ENCODE assay signal across 18 cellular contexts in genomic region chr1:54517536-54517935, GRCh38.
"Had no signal": no experiment of that assay in that cellular context is flagged by ENCODE, and none has a peak within 500 bp of the region (broad histone marks: within the 10 kb centered on the region; RNA-seq: fewer than 3 reads in every experiment).

No MANE protein-coding gene starts in this region.

- H3K27me3 ChIP-seq: gastrocnemius medialis, left lung, uterus had no signal

- H3K4me3 Mint-ChIP-seq: activated naive CD4-positive, alpha-beta T cell treated with anti-CD3 and anti-CD28 coated beads, Interleukin-2, amount 50 U/mL, for 24 hours; activated T-cell treated with anti-CD3 and anti-CD28 coated beads, Interleukin-2, amount 50 U/mL, for 72 hours; nephron had no signal

- H3K36me3 Mint-ChIP-seq: activated naive CD4-positive, alpha-beta T cell treated with anti-CD3 and anti-CD28 coated beads, Interleukin-2, amount 50 U/mL, for 24 hours had no signal

- DNase-seq: activated CD4-positive, alpha-beta T cell treated with anti-CD3 and anti-CD28 coated beads, Interleukin-2, amount 50 U/mL, for 4 hours; activated effector memory CD4-positive, alpha-beta T cell treated with anti-CD3 and anti-CD28 coated beads, Interleukin-2, amount 50 U/mL, for 16 hours; activated T-cell treated with anti-CD3 and anti-CD28 coated beads, Interleukin-2, amount 50 U/mL, for 72 hours; effector CD4-positive, alpha-beta T cell; gastrocnemius medialis; kidney; left lung; mammary epithelial cell; midbrain; nucleus accumbens; stimulated activated CD4-positive, alpha-beta T cell treated with anti-CD3 and anti-CD28 coated beads, Interleukin-2, amount 100 ng/mL, for 24 hours; stimulated activated naive CD4-positive, alpha-beta T cell treated with Interleukin-2 at 50 U/mL for 16 hours; substantia nigra; tibial artery; uterus had no signal

- H3K4me1 ChIP-seq: gastrocnemius medialis, left lung, tibial artery, uterus had no signal

- H3K27ac ChIP-seq: gastrocnemius medialis, left lung, tibial artery, uterus had no signal

- H3K9me3 ChIP-seq: gastrocnemius medialis, left lung, tibial artery, uterus had no signal

- H3K4me1 Mint-ChIP-seq: activated naive CD4-positive, alpha-beta T cell treated with anti-CD3 and anti-CD28 coated beads, Interleukin-2, amount 50 U/mL, for 24 hours; nephron had no signal

- H3K27ac Mint-ChIP-seq: activated T-cell treated with anti-CD3 and anti-CD28 coated beads, Interleukin-2, amount 50 U/mL, for 72 hours; nephron had no signal

- H3K9me3 Mint-ChIP-seq: activated naive CD4-positive, alpha-beta T cell treated with anti-CD3 and anti-CD28 coated beads, Interleukin-2, amount 50 U/mL, for 24 hours; activated T-cell treated with anti-CD3 and anti-CD28 coated beads, Interleukin-2, amount 50 U/mL, for 72 hours; nephron had no signal

- H3K36me3 ChIP-seq: gastrocnemius medialis, left lung, tibial artery, uterus had no signal

- ATAC-seq: activated T-cell treated with anti-CD3 and anti-CD28 coated beads, Interleukin-2, amount 50 U/mL, for 72 hours; esophagus mucosa; gastrocnemius medialis; left lung had no signal

- H3K4me3 ChIP-seq: gastrocnemius medialis, left lung, tibial artery, uterus had no signal
